8 cellular contexts compared by ENCODE assay signal in the genomic region with DNA sequence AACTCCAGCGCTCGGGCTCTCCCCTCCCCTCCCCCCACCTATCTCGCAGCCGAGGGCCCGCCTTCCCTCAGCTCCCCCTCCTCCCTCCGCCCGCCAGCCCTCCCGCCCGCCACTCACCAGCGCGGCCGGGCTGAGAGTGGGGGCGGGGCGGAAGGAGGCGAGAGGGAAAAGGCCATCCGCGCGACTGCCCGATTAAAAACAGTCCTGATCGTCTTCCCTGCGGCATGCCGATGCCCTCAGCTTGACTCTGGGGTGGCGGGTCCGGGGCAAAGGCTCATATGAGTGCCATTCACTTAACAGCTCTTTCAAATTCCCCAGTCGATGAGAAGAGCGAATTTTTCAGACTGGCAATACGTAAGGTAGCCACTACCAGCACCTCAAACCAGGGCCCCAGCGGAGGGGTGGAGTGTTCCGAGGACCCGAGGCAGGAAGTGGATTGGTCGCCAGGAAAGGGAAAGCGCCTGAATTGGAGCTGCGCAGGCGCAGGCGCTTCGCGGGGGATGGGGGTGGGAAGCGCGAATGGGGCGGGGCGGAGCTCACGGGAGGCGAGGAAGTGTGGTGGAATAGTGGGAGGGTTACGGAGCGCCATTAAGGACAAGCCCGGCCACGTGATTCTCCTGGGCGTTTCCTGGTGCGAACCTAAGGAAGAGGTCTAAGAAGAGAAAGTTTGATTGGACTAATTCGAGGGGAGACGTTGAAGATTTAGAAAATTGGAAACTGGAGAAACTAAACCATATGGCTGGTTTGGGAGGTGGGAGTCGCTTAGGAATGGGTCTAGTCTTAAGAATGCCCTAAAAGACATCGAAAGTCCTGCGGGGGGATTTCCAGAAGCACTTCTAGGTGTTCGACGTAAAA. TPM values are rescaled to one million over a fixed set of nuclear protein-coding genes. Genes with fewer than 3 reads are reported as not detected.
DNase-seq lines count a peak whose midpoint lies in the region; ATAC-seq and FAIRE-seq lines count a peak whose summit lies in the region.

Gene UPF2 (minus strand): TSS at position 13 of the 855 bp plus-strand sequence. CDS start 7,386 bp downstream, outside the sequence.

- intact Hi-C loops in activated naive CD4-positive, alpha-beta T cell treated with anti-CD3 and anti-CD28 coated beads for 36 hours (cut with micrococcal nuclease): loop anchor here (1.0 to 10.0 kb wide), 7 partner anchors 25 to 1259 kb away; partner anchors contain the start of genes DHTKD1, NUDT5, PHYH and SEC61A2

- H3K27me3 ChIP-seq in neuron (ENCODE audit: insufficient read depth, low read length): no peaks in the 10 kb centered on the region

- H2AFZ ChIP-seq in neuron (ENCODE audit: low read depth, low read length): peak within 1 kb of the TSS; percentile 77

- peaks cover 10% of the 10 kb centered on the region for H3K4me1 ChIP-seq in neuron (ENCODE audit: insufficient read depth, low read length)

- H3K9me3 Mint-ChIP-seq in activated naive CD4-positive, alpha-beta T cell treated with anti-CD3 and anti-CD28 coated beads for 36 hours: no peaks in the 10 kb centered on the region

- peaks cover 33% of the 10 kb centered on the region for H3K4me1 Mint-ChIP-seq in activated naive CD4-positive, alpha-beta T cell treated with anti-CD3 and anti-CD28 coated beads for 36 hours (ENCODE audit: low read depth)

- peak within 1 kb of the TSS; percentile 98 for H3K27ac ChIP-seq in SK-N-MC

- CTCF ChIA-PET in activated naive CD4-positive, alpha-beta T cell treated with anti-CD3 and anti-CD28 coated beads for 36 hours (lab: Charles Lee): interaction anchor here (0.7 to 1.4 kb wide), 2 partner anchors 20 to 152 kb away, joined by 4 to 5 read pairs; partner anchors contain the start of genes CDC123 and NUDT5

- ATAC-seq in HG02571 (IDR thresholded peaks at IDR 0.05; ENCODE audit: unreplicated experiment): peak; percentile 55

- H3K9ac ChIP-seq in SK-N-MC (ENCODE audit: insufficient read length): peak within 1 kb of the TSS; percentile 96

- no peak for FAIRE-seq in frontal cortex (lab: Jason Lieb, UNC)

- peak; percentile 100 for DNase-seq in GM03348 (ENCODE audit: low spot score)
- DNase-seq in NCI-H1048 (lab: John Stamatoyannopoulos, UW): peak; percentile 91
- peak; percentile 84 for DNase-seq in SK-N-MC (ENCODE audit: low read depth, low spot score)
- DNase-seq in activated naive CD4-positive, alpha-beta T cell treated with anti-CD3 and anti-CD28 coated beads for 36 hours: peak; percentile 98
- peak; percentile 92 for DNase-seq in frontal cortex (ENCODE audit: low spot score in 2 of 2)
- DNase-seq in stromal cell of bone marrow (ENCODE audit: low read depth): peak; percentile 97

- H3K36me3 Mint-ChIP-seq in activated naive CD4-positive, alpha-beta T cell treated with anti-CD3 and anti-CD28 coated beads for 36 hours (ENCODE audit: low read depth): peaks cover 9% of the 10 kb centered on the region

- no peaks in the 10 kb centered on the region for H3K9me3 ChIP-seq in SK-N-MC (ENCODE audit: low read depth, low read length)
- H3K9me3 ChIP-seq in neuron (ENCODE audit: low read length): no peaks in the 10 kb centered on the region

- no peaks in the 10 kb centered on the region for H3K27me3 Mint-ChIP-seq in activated naive CD4-positive, alpha-beta T cell treated with anti-CD3 and anti-CD28 coated beads for 36 hours (ENCODE audit: low read depth)

- H3K4me3 Mint-ChIP-seq in activated naive CD4-positive, alpha-beta T cell treated with anti-CD3 and anti-CD28 coated beads for 36 hours: peak within 1 kb of the TSS; percentile 98

- peak within 1 kb of the TSS; percentile 80 for H3K4me3 ChIP-seq in SK-N-MC
- H3K4me3 ChIP-seq in neuron (ENCODE audit: low read length): peak within 1 kb of the TSS; percentile 83

- peak within 1 kb of the TSS; percentile 99 for H3K27ac Mint-ChIP-seq in activated naive CD4-positive, alpha-beta T cell treated with anti-CD3 and anti-CD28 coated beads for 36 hours

- H3K36me3 ChIP-seq in SK-N-MC (ENCODE audit: insufficient read depth, low read length) (no peaks in the 10 kb centered on the region), neuron (ENCODE audit: insufficient read depth, low read length) (no peaks in the 10 kb centered on the region)

RNA-seq across cellular contexts. Expression of gene UPF2, which starts in this region (rescaled TPM):
- 10 to 100 TPM; 27.5 to 29.5 TPM for total RNA-seq in activated naive CD4-positive, alpha-beta T cell treated with anti-CD3 and anti-CD28 coated beads for 36 hours
- 24.1 TPM for total RNA-seq in frontal cortex

Comparison
In these comparisons a context has a peak if more than half of its experiments do, and no peak if none do; other contexts are left out.
1. Peak in every context shown above with its lines: DNase-seq, ATAC-seq, H3K4me3 ChIP-seq and H3K27ac ChIP-seq.